Comparison of ENCODE assay signal across 18 cellular contexts in the genomic region with DNA sequence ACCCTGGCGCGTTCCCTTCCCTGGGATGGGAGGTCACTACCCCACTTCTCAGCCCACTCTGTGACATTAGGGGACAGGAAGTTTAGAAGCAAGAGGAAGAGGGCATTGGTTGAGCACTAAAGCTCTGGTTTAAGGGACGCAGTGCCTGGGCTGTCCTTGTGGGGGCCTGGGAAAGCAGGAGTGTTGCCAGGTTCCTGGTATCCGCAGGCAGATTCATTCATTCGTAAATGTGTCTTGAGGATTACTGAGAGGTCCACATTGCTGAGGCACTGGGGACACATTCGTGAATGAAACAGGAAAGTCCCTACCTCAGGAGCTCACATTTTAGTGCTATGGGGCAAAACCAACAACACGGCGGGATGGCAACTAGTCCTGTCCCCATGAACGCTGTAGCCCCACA.
"Had no signal": no experiment of that assay in that cellular context is flagged by ENCODE, and none has a peak within 500 bp of the region (broad histone marks: within the 10 kb centered on the region; RNA-seq: fewer than 3 reads in every experiment).

No MANE protein-coding gene starts in this region.

- DNase-seq: foreskin melanocyte; head of caudate nucleus; left cardiac atrium; left ventricle myocardium inferior; lower lobe of right lung; midbrain; occipital lobe; retina; right lobe of liver; stimulated activated CD4-positive, alpha-beta T cell treated with anti-CD3 and anti-CD28 coated beads, Interleukin-4, amount 100 ng/mL, for 1 hour; stimulated activated CD8-positive, alpha-beta memory T cell treated with anti-CD3 and anti-CD28 coated beads, Interleukin-4, amount 100 ng/mL, for 48 hours; tibial artery; upper lobe of right lung had no signal

- FAIRE-seq: colon, keratinocyte had no signal

- H3K4me1 ChIP-seq: psoas muscle, right lobe of liver, upper lobe of right lung had no signal

- H3K27me3 ChIP-seq: hepatocyte, right lobe of liver, tibial artery, upper lobe of right lung had no signal

- H3K27ac ChIP-seq: hepatocyte, left ventricle myocardium inferior, lower lobe of right lung, parathyroid adenoma, psoas muscle, right lobe of liver, tibial artery, upper lobe of right lung had no signal

- H2AFZ ChIP-seq: hepatocyte, parathyroid adenoma had no signal

- H3K4me3 ChIP-seq: hepatocyte, left ventricle myocardium inferior, lower lobe of right lung, psoas muscle, right lobe of liver, tibial artery, upper lobe of right lung had no signal

- H3K4me2 ChIP-seq: hepatocyte had no signal

- H3K9ac ChIP-seq: parathyroid adenoma had no signal

- H3K79me2 ChIP-seq: hepatocyte, parathyroid adenoma had no signal

- H3K9me3 ChIP-seq: left ventricle myocardium inferior, lower lobe of right lung, psoas muscle, right lobe of liver, tibial artery, upper lobe of right lung had no signal

- H3K36me3 ChIP-seq: left ventricle myocardium inferior, lower lobe of right lung, right lobe of liver, tibial artery, upper lobe of right lung had no signal
